14 cellular contexts compared by ENCODE assay signal in the genomic region with DNA sequence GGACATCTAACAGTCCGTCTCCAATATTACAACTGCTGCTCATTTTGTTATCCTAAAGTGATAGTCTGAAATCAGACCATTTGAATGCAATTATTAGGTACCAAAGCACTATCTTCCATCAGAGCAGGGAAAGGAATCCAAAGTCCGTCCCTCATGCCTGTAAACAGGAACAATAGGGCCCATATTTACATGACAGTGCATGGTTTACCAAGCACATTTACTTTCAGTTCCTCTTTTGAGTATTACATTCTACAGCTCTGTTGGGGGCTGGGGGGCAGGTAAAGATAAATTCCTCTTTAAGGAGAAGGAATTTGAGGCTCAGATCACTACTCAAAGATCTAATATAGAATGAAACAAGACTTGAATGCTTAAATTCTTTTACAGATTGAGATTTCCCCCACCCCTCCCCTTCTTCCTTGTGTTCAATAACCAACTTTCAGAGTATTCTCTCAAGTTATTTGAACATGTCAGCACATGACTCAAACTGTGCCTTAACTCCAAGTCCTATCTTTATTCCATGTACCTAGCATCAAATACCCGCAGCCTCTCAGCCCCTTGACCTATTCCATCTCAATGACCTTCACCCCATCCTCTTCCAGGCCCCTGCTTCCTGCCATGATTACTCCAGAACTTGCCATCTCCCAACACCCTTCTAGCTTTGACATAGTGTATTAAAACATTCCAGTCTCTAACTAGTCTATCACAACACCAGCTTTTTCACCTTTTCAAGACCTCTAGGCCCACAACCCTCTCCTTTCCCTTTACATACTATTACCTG.
A peak's percentile ranks its signal among the peaks of the same experiment; 100 is the strongest.
DNase-seq lines count a peak whose midpoint lies in the region; ATAC-seq and TF ChIP-seq lines count a peak whose summit lies in the region.
"Had no signal": no experiment of that assay in that cellular context is flagged by ENCODE, and none has a peak within 500 bp of the region (broad histone marks: within the 10 kb centered on the region; RNA-seq: fewer than 3 reads in every experiment).

No MANE protein-coding gene starts in this region.

- no peak for TF ChIP-seq CTCF in OCI-LY1 (IDR thresholded peaks at IDR 0.05; ENCODE audit: low read length)

- no peaks in the 10 kb centered on the region for H3K27me3 ChIP-seq in OCI-LY1 (ENCODE audit: insufficient read depth, low read length)
- H3K27me3 ChIP-seq: spleen had no signal

- ATAC-seq in GM18517 (IDR thresholded peaks at IDR 0.05; ENCODE audit: unreplicated experiment) (peak; percentile 94), GM21526 (IDR thresholded peaks at IDR 0.05; ENCODE audit: low FRiP score, unreplicated experiment) (peak; percentile 91), HG03103 (IDR thresholded peaks at IDR 0.05; ENCODE audit: low read depth, unreplicated experiment) (peak; percentile 99)
- ATAC-seq: Right ventricle myocardium inferior; stimulated activated naive B cell treated with anti-CD40 and anti-IgM and Interleukin-4, amounts not matched to agents 10 μg/mL and 1 μg/mL and 100 μg/mL, for 72 hours had no signal

- no peaks in the 10 kb centered on the region for H4K20me1 ChIP-seq in OCI-LY1 (ENCODE audit: insufficient read depth, low read length)

- no peaks in the 10 kb centered on the region for H3K79me2 ChIP-seq in OCI-LY1 (ENCODE audit: insufficient read depth, low read length)

- no peak overlapping the region for H3K4me3 ChIP-seq in OCI-LY1 (ENCODE audit: low read depth, low read length, poor library complexity, severe bottlenecking)
- H3K4me3 ChIP-seq: spleen had no signal

- DNase-seq in EL (no peak), NCI-H1417 treated with DMSO at 0.1 percent for 48 hours (lab: John Stamatoyannopoulos, UW) (no peak), AML-193 (lab: John Stamatoyannopoulos, UW) (no peak), NCI-H2227 treated with DMSO at 0.1 percent for 48 hours (lab: John Stamatoyannopoulos, UW) (no peak)
- DNase-seq: activated CD4-positive, alpha-beta T cell treated with anti-CD3 and anti-CD28 coated beads for 4 hours; activated naive CD4-positive, alpha-beta T cell treated with anti-CD3 and anti-CD28 coated beads, Interleukin-2, amount 10 ng/mL, durations not matched to agents 7 days and 5 days; C1 segment of cervical spinal cord; spleen; stimulated activated naive B cell treated with anti-CD40 and anti-IgM and Interleukin-4, amounts not matched to agents 10 μg/mL and 1 μg/mL and 100 μg/mL, for 72 hours had no signal

- H3K4me2 ChIP-seq in OCI-LY1 (ENCODE audit: low read length): peak overlapping the region; percentile 29; the same call in 1 of the 2 replicates

- H3K9ac ChIP-seq in OCI-LY1 (ENCODE audit: low read length): no peak overlapping the region

- no peaks in the 10 kb centered on the region for H3K36me3 ChIP-seq in OCI-LY1 (ENCODE audit: insufficient read depth, low read length)
- H3K36me3 ChIP-seq: spleen had no signal

- H3K4me1 ChIP-seq in OCI-LY1 (ENCODE audit: insufficient read depth, low read length, severe bottlenecking): peaks cover 12% of the 10 kb centered on the region
- H3K4me1 ChIP-seq: spleen had no signal

- H3K27ac ChIP-seq in OCI-LY1 (ENCODE audit: low read depth, low read length, poor library complexity, severe bottlenecking): peak overlapping the region; percentile 32
- H3K27ac ChIP-seq: spleen had no signal

- H3K9me3 ChIP-seq in OCI-LY1 (ENCODE audit: low read length): no peaks in the 10 kb centered on the region
- H3K9me3 ChIP-seq: spleen had no signal

- no peak overlapping the region for H2AFZ ChIP-seq in OCI-LY1 (ENCODE audit: low read length)

- H3K9me2 ChIP-seq in OCI-LY1 (ENCODE audit: low read depth, low read length): no peaks in the 10 kb centered on the region

- H3F3A ChIP-seq in OCI-LY1 (ENCODE audit: insufficient read depth, low read length): no peaks in the 10 kb centered on the region
